Comparison of ENCODE assay signal across 23 cellular contexts in the genomic region with DNA sequence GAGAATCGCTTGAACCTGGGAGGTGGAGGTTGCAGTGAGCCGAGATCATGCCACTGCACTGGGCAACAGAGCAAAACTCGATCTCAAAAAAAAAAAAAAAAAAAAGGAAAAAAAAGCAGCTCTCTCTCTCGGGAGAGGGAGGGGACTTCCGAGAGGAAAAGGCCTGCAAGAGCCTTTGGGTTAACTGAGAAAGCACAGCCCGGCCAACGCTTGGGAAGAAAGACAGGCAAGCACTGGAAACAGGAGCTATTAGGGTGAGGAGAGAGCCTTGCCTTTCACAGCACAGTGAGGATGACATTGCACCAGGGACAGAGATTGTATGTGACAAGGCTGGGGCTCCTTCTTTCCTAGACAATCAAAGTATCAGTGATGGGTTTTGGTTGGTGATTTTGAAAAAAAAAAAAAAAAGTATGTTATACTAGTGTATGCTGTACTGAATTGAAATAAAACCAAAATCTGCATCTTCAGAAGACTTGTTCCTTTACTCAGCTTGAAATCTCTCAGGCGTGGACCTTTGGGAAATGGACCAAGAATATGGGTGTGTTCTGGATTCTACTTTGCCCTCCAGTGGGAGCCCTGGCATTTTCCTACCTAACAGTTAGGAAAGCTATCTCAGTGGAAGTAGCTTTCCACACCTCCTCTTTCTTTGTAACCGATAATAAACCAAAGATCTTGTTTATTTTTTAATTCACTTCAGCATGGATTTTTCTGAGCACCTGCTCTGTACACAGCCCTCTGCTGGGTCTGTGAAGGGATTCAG. TPM values are rescaled to one million over a fixed set of nuclear protein-coding genes. Genes with fewer than 3 reads are reported as not detected.
DNase-seq lines count a peak whose midpoint lies in the region; ATAC-seq and TF ChIP-seq lines count a peak whose summit lies in the region.
"Had no signal": no experiment of that assay in that cellular context is flagged by ENCODE, and none has a peak within 500 bp of the region (broad histone marks: within the 10 kb centered on the region; RNA-seq: fewer than 3 reads in every experiment).

No MANE protein-coding gene starts in this region.

- H3K27ac Mint-ChIP-seq in central memory CD8-positive, alpha-beta T cell (ENCODE audit: low read depth), result peak overlapping the region; percentile 77
- H3K27ac Mint-ChIP-seq in neural crest cell (ENCODE audit: unreplicated experiment), result peak overlapping the region; percentile 78
- H3K27ac Mint-ChIP-seq: activated naive CD8-positive, alpha-beta T cell treated with anti-CD3 and anti-CD28 coated beads for 36 hours had no signal

- no peak overlapping the region for H3K4me3 Mint-ChIP-seq in central memory CD8-positive, alpha-beta T cell
- H3K4me3 Mint-ChIP-seq in neural crest cell, result no peak overlapping the region
- H3K4me3 Mint-ChIP-seq: activated naive CD8-positive, alpha-beta T cell treated with anti-CD3 and anti-CD28 coated beads for 36 hours; brain; H9; immature natural killer cell; naive B cell had no signal

- H3K4me1 ChIP-seq in HEK293 (ENCODE audit: control insufficient read depth, insufficient read depth, low read length), result no peaks in the 10 kb centered on the region
- H3K4me1 ChIP-seq: A549, parathyroid adenoma, vagina had no signal

- H3K27ac ChIP-seq in HEK293 (ENCODE audit: extremely low read depth, low read depth, low read length), result no peak overlapping the region
- H3K27ac ChIP-seq: A549; BLaER1 treated with 17β-estradiol and CSF1 and Interleukin-3, amounts not matched to agents 10 nM and 100 nM; parathyroid adenoma; vagina had no signal

- H3K36me3 ChIP-seq in HEK293 (ENCODE audit: control insufficient read depth in 2 of 2, insufficient read depth in 1 of 2, low read length in 2 of 2), result peaks cover 12 to 48% of the 10 kb centered on the region in 2 experiments; a peak in 2 of 3 replicates

- ATAC-seq in central memory CD8-positive, alpha-beta T cell (replicated peaks; ENCODE audit: extremely low read depth, poor library complexity, severe bottlenecking), result no peak
- ATAC-seq in GM18519 (IDR thresholded peaks at IDR 0.05; ENCODE audit: low FRiP score, unreplicated experiment), result no peak

- peak; percentile 41 for DNase-seq in activated CD8-positive, alpha-beta memory T cell treated with anti-CD3 and anti-CD28 coated beads for 24 hours
- no peak for DNase-seq in activated CD8-positive, alpha-beta memory T cell treated with anti-CD3 and anti-CD28 coated beads, Interleukin-2, amount 50 U/mL, for 4 hours
- no peak for DNase-seq in central memory CD8-positive, alpha-beta T cell (ENCODE audit: low spot score in 2 of 2)
- DNase-seq in neural crest cell (ENCODE audit: low read depth, low spot score) (no peak), kidney glomerular epithelial cell (lab: John Stamatoyannopoulos, UW) (no peak), activated gamma-delta T cell (lab: John Stamatoyannopoulos, UW) (no peak)
- DNase-seq: activated CD4-positive, CD25-positive, alpha-beta regulatory T cell; activated naive CD8-positive, alpha-beta T cell treated with anti-CD3 and anti-CD28 coated beads for 36 hours; cortex of kidney; H9; immature natural killer cell; mammary epithelial cell; naive B cell; NCI-H1417; NCI-H69; stimulated activated CD4-positive, alpha-beta T cell treated with anti-CD3 and anti-CD28 coated beads, Interleukin-2, amount 100 ng/mL, for 48 hours had no signal

- H3K27me3 Mint-ChIP-seq in central memory CD8-positive, alpha-beta T cell, result no peaks in the 10 kb centered on the region
- H3K27me3 Mint-ChIP-seq in neural crest cell (ENCODE audit: low read depth), result no peaks in the 10 kb centered on the region
- H3K27me3 Mint-ChIP-seq: activated naive CD8-positive, alpha-beta T cell treated with anti-CD3 and anti-CD28 coated beads for 36 hours; brain; naive B cell had no signal

- CTCF ChIA-PET in HEK293 (lab: Yijun Ruan, JAX), result interaction anchor here (0.6 to 2.1 kb wide), 5 partner anchors 8 to 199 kb away, joined by 3 to 9 read pairs (median 3); no protein-coding TSS in a partner anchor

- TF ChIP-seq CTCF in HEK293 (tag by site-specific recombination; IDR thresholded peaks at IDR 0.05), result no peak
- no peak for TF ChIP-seq CTCF in neural crest cell (conservative IDR thresholded peaks at IDR 0.05)

- POLR2A ChIA-PET in HEK293 (lab: Yijun Ruan, JAX), result interaction anchor here (0.6 to 4.3 kb wide), 5 partner anchors 17 to 192 kb away, joined by 3 to 31 read pairs (median 9); partner anchors contain the start of gene SRSF7

- H3K4me3 ChIP-seq in HEK293 (ENCODE audit: low read depth, low read length), result no peak overlapping the region
- H3K4me3 ChIP-seq: A549; BLaER1 treated with 17β-estradiol and CSF1 and Interleukin-3, amounts not matched to agents 10 nM and 100 nM; vagina had no signal

- peaks cover 64% of the 10 kb centered on the region for H3K36me3 Mint-ChIP-seq in central memory CD8-positive, alpha-beta T cell (ENCODE audit: insufficient read depth)
- peaks cover 23% of the 10 kb centered on the region for H3K36me3 Mint-ChIP-seq in neural crest cell (ENCODE audit: low read depth)

- no peaks in the 10 kb centered on the region for H3K9me3 Mint-ChIP-seq in central memory CD8-positive, alpha-beta T cell
- no peaks in the 10 kb centered on the region for H3K9me3 Mint-ChIP-seq in neural crest cell
- H3K9me3 Mint-ChIP-seq: immature natural killer cell, naive B cell had no signal

- H3K4me1 Mint-ChIP-seq in central memory CD8-positive, alpha-beta T cell, result peaks cover 29% of the 10 kb centered on the region
- peaks cover 15% of the 10 kb centered on the region for H3K4me1 Mint-ChIP-seq in neural crest cell

- no peaks in the 10 kb centered on the region for H3K9me3 ChIP-seq in HEK293 (ENCODE audit: control insufficient read depth, insufficient read depth, low read depth, low read length)
- H3K9me3 ChIP-seq: BLaER1 treated with 17β-estradiol and CSF1 and Interleukin-3, amounts not matched to agents 10 nM and 100 nM; vagina had no signal

TF ChIP-seq in HEK293, 187 proteins besides CTCF, POLR2A, EP300 and RAD21:
- 0 out of 2 replicates have a peak, but pooled peaks have one; percentile 21 for TF ChIP-seq ZNF600 (tag by site-specific recombination; IDR thresholded peaks at IDR 0.05)
- no peak for TF ChIP-seq ZBTB7A (tag by site-specific recombination; IDR thresholded peaks at IDR 0.05; ENCODE audit: low read depth)

RNA-seq across cellular contexts. Expression of gene SRSF7, which starts 16.7 kb away (rescaled TPM):
- 347 and 356 TPM in 2 replicates for total RNA-seq in neural crest cell

RNA-seq across cellular contexts. Expression of gene GEMIN6, which starts 43.5 kb away (rescaled TPM):
- 20.8 and 24.1 TPM in 2 replicates for total RNA-seq in neural crest cell
